Comparison of ENCODE assay signal across 29 cellular contexts in genomic region chr2:13686262-13686661, GRCh38.
A peak's percentile ranks its signal among the peaks of the same experiment; 100 is the strongest.
DNase-seq lines count a peak whose midpoint lies in the region; ATAC-seq and TF ChIP-seq lines count a peak whose summit lies in the region.
"Had no signal": no experiment of that assay in that cellular context is flagged by ENCODE, and none has a peak within 500 bp of the region (broad histone marks: within the 10 kb centered on the region; RNA-seq: fewer than 3 reads in every experiment).

No MANE protein-coding gene starts in this region.

- in situ Hi-C loops in brain microvascular endothelial cell (cut with HindIII; ENCODE audit: low pct_ligation_motif_present, low sequenced_read_pairs), result no loop called here

- H3K36me3 ChIP-seq in brain microvascular endothelial cell (replicated peaks), result no peaks in the 10 kb centered on the region
- H3K36me3 ChIP-seq: ascending aorta, suprapubic skin had no signal

- H3K4me3 ChIP-seq in brain microvascular endothelial cell (ENCODE audit: low read depth, low read length), result no peak overlapping the region
- H3K4me3 ChIP-seq: ascending aorta, psoas muscle, suprapubic skin had no signal

- no peak for TF ChIP-seq CTCF in brain microvascular endothelial cell (IDR thresholded peaks at IDR 0.05; ENCODE audit: low read depth, low read length, missing control alignments)

- DNase-seq in NOMO-1 treated with DMSO at 0.1 percent for 48 hours (lab: John Stamatoyannopoulos, UW; ENCODE audit: unreplicated experiment), result peak; percentile 4
- no peak for DNase-seq in NOMO-1 treated with dmso at 0.1 percent for 144 hours (lab: John Stamatoyannopoulos, UW; ENCODE audit: unreplicated experiment)
- no peak for DNase-seq in NCI-H748 treated with DMSO at 0.1 percent for 48 hours (lab: John Stamatoyannopoulos, UW)
- DNase-seq in brain microvascular endothelial cell, result no peak
- no peak for DNase-seq in mucosa of gallbladder (ENCODE audit: low spot score)
- no peak for DNase-seq in NCI-H187 treated with DMSO at 0.1 percent for 48 hours (lab: John Stamatoyannopoulos, UW)
- DNase-seq: activated CD4-positive, CD25-positive, alpha-beta regulatory T cell treated with anti-CD3 and anti-CD28 coated beads, Interleukin-2, amount 50 U/mL, for 72 hours; activated CD8-positive, alpha-beta T cell treated with anti-CD3 and anti-CD28 coated beads for 36 hours; activated effector memory CD4-positive, alpha-beta T cell treated with anti-CD3 and anti-CD28 coated beads, Interleukin-2, amount 50 U/mL, for 16 hours; activated naive CD8-positive, alpha-beta T cell treated with anti-CD3 and anti-CD28 coated beads for 36 hours; activated T-cell treated with anti-CD3 and anti-CD28 coated beads for 4 hours; Calu3; caudate nucleus; cortex of kidney; DND-41; KG1; kidney; naive thymus-derived CD8-positive, alpha-beta T cell; NCI-H1417; NCI-H82; occipital lobe; psoas muscle; stimulated activated naive B cell treated with anti-CD40 and anti-IgM and Interleukin-4, amounts not matched to agents 10 μg/mL and 1 μg/mL and 100 μg/mL, for 72 hours had no signal

- ATAC-seq in HG02642 (IDR thresholded peaks at IDR 0.05; ENCODE audit: poor library complexity, unreplicated experiment), result peak; percentile 59
- peak; percentile 64 for ATAC-seq in HG03442 (IDR thresholded peaks at IDR 0.05; ENCODE audit: unreplicated experiment)
- ATAC-seq: activated CD8-positive, alpha-beta T cell treated with anti-CD3 and anti-CD28 coated beads for 36 hours; naive thymus-derived CD8-positive, alpha-beta T cell; psoas muscle; stimulated activated naive B cell treated with anti-CD40 and anti-IgM and Interleukin-4, amounts not matched to agents 10 μg/mL and 1 μg/mL and 100 μg/mL, for 72 hours had no signal

- no peaks in the 10 kb centered on the region for H3K27me3 ChIP-seq in brain microvascular endothelial cell (replicated peaks)
- H3K27me3 ChIP-seq: ascending aorta, suprapubic skin had no signal

- no peak overlapping the region for H3K27ac ChIP-seq in brain microvascular endothelial cell
- H3K27ac ChIP-seq: 22Rv1, ascending aorta, psoas muscle, RWPE1, suprapubic skin had no signal
